In genomic region chr22:40361100-40361499, GRCh38 we compare ENCODE assay signal across 21 cellular contexts. TPM values are rescaled to one million over a fixed set of nuclear protein-coding genes. Genes with fewer than 3 reads are reported as not detected.
DNase-seq lines count a peak whose midpoint lies in the region; ATAC-seq lines count a peak whose summit lies in the region.
"Had no signal": no experiment of that assay in that cellular context is flagged by ENCODE, and none has a peak within 500 bp of the region (broad histone marks: within the 10 kb centered on the region; RNA-seq: fewer than 3 reads in every experiment).

No MANE protein-coding gene starts in this region.

- H3K4ac ChIP-seq in trophoblast cell (ENCODE audit: low read depth, low read length): no peak overlapping the region

- no peak for ATAC-seq in stimulated activated naive CD8-positive, alpha-beta T cell treated with anti-CD3 and anti-CD28 coated beads, Interleukin-15, amount 100 ng/mL, for 72 hours
- no peak for ATAC-seq in stimulated activated naive CD8-positive, alpha-beta T cell treated with anti-CD3 and anti-CD28 coated beads, Interleukin-15, Interleukin-2, amounts not matched to agents 100 U/mL and 50 U/mL, for 24 hours
- ATAC-seq: CD8-positive, alpha-beta T cell had no signal

- peaks cover 7% of the 10 kb centered on the region for H3K4me1 Mint-ChIP-seq in activated T-cell treated with anti-CD3 and anti-CD28 coated beads, Interleukin-2, amount 50 U/mL, for 24 hours (ENCODE audit: low read depth)
- H3K4me1 Mint-ChIP-seq in stimulated activated naive CD8-positive, alpha-beta T cell treated with anti-CD3 and anti-CD28 coated beads, Interleukin-15, amount 100 ng/mL, for 72 hours: peaks cover 5% of the 10 kb centered on the region
- H3K4me1 Mint-ChIP-seq: B cell had no signal

- no peak overlapping the region for H3K18ac ChIP-seq in trophoblast cell (ENCODE audit: low read length)

- no peaks in the 10 kb centered on the region for H3K9me3 Mint-ChIP-seq in activated T-cell treated with anti-CD3 and anti-CD28 coated beads, Interleukin-2, amount 50 U/mL, for 24 hours
- H3K9me3 Mint-ChIP-seq in stimulated activated naive CD8-positive, alpha-beta T cell treated with anti-CD3 and anti-CD28 coated beads, Interleukin-15, amount 100 ng/mL, for 72 hours: no peaks in the 10 kb centered on the region
- H3K9me3 Mint-ChIP-seq: CD4-positive, CD25-positive, alpha-beta regulatory T cell; CD8-positive, alpha-beta T cell; HFFc6 had no signal

- no peak overlapping the region for H3K23ac ChIP-seq in trophoblast cell (ENCODE audit: low read length)

- H2BK120ac ChIP-seq in trophoblast cell (ENCODE audit: insufficient read depth, low read length, poor library complexity): no peak overlapping the region

- H3K9ac ChIP-seq in trophoblast cell (ENCODE audit: low read length): peak overlapping the region; percentile 0
- H3K9ac ChIP-seq: BLaER1 had no signal

- no peak overlapping the region for H3K4me2 ChIP-seq in trophoblast cell (ENCODE audit: low read length)
- H3K4me2 ChIP-seq: BLaER1 had no signal

- no peak overlapping the region for H4K91ac ChIP-seq in trophoblast cell (ENCODE audit: low read depth, low read length)

- WGBS in trophoblast cell (ENCODE audit: extremely low coverage, insufficient coverage, insufficient read length): no CpG with 5 or more reads among the region's 5 CpGs

- H2BK5ac ChIP-seq in trophoblast cell (ENCODE audit: low read depth, low read length, poor library complexity): no peak overlapping the region

- H3K9me3 ChIP-seq in trophoblast cell (ENCODE audit: insufficient read depth, low read depth, low read length): peaks cover 2% of the 10 kb centered on the region
- H3K9me3 ChIP-seq: BLaER1, Caco-2, HAP-1 had no signal

- H3K14ac ChIP-seq in trophoblast cell (ENCODE audit: low read length): no peak overlapping the region

- peak overlapping the region; percentile 39 for H3K4me3 ChIP-seq in trophoblast cell (ENCODE audit: low read depth, low read length)
- H3K4me3 ChIP-seq: BLaER1, HAP-1 had no signal

- H4K8ac ChIP-seq in trophoblast cell (ENCODE audit: low read depth, low read length): no peak overlapping the region

- H2AFZ ChIP-seq in trophoblast cell (ENCODE audit: insufficient read depth, low read length, poor library complexity): no peak overlapping the region

- H3K4me1 ChIP-seq in trophoblast cell (ENCODE audit: control insufficient read depth in 1 of 2, insufficient read depth in 2 of 2, low read length in 2 of 2): no peaks in the 10 kb centered on the region
- H3K4me1 ChIP-seq: BLaER1, Caco-2, HAP-1 had no signal

- no peaks in the 10 kb centered on the region for H3K79me2 ChIP-seq in trophoblast cell (ENCODE audit: control insufficient read depth, insufficient read depth, low read length, poor library complexity)

- no peaks in the 10 kb centered on the region for H3K27me3 ChIP-seq in trophoblast cell (ENCODE audit: insufficient read depth, low read length)
- H3K27me3 ChIP-seq: BLaER1 had no signal

- no peak overlapping the region for H3K27ac ChIP-seq in trophoblast cell (ENCODE audit: low read depth, low read length)
- H3K27ac ChIP-seq: 22Rv1, BLaER1, C4-2B had no signal

- H4K12ac ChIP-seq in trophoblast cell (ENCODE audit: low read depth, low read length): no peak overlapping the region

- H3K27me3 Mint-ChIP-seq in activated T-cell treated with anti-CD3 and anti-CD28 coated beads, Interleukin-2, amount 50 U/mL, for 24 hours: no peaks in the 10 kb centered on the region
- H3K27me3 Mint-ChIP-seq in stimulated activated naive CD8-positive, alpha-beta T cell treated with anti-CD3 and anti-CD28 coated beads, Interleukin-15, amount 100 ng/mL, for 72 hours: no peaks in the 10 kb centered on the region
- H3K27me3 Mint-ChIP-seq: B cell; CD4-positive, CD25-positive, alpha-beta regulatory T cell had no signal

- DNase-seq in activated T-cell treated with anti-CD3 and anti-CD28 coated beads, Interleukin-2, amount 50 U/mL, for 24 hours: no peak
- no peak for DNase-seq in activated T-cell treated with anti-CD3 and anti-CD28 coated beads, Interleukin-2, amount 50 U/mL, for 1 hour
- no peak for DNase-seq in stimulated activated naive CD8-positive, alpha-beta T cell treated with anti-CD3 and anti-CD28 coated beads, Interleukin-15, amount 100 ng/mL, for 72 hours
- DNase-seq in stimulated activated naive CD8-positive, alpha-beta T cell treated with anti-CD3 and anti-CD28 coated beads, Interleukin-15, Interleukin-2, amounts not matched to agents 100 U/mL and 50 U/mL, for 24 hours: no peak
- DNase-seq in trophoblast cell (no peak), GDM1 (lab: John Stamatoyannopoulos, UW) (no peak), activated gamma-delta T cell (lab: John Stamatoyannopoulos, UW) (no peak)
- no peak for DNase-seq in activated CD4-positive, alpha-beta T cell treated with anti-CD3 and anti-CD28 coated beads for 48 hours
- DNase-seq: Caco-2; CD4-positive, CD25-positive, alpha-beta regulatory T cell; CD8-positive, alpha-beta T cell; DMS153; EL; GF-D8; GOT3; HFFc6 had no signal

- no peak overlapping the region for H2BK12ac ChIP-seq in trophoblast cell (ENCODE audit: low read length)

- no peak overlapping the region for H2AK5ac ChIP-seq in trophoblast cell (ENCODE audit: low read length)

- peak overlapping the region; percentile 16 for H3K27ac Mint-ChIP-seq in activated T-cell treated with anti-CD3 and anti-CD28 coated beads, Interleukin-2, amount 50 U/mL, for 24 hours
- peak overlapping the region; percentile 54 to 57 for H3K27ac Mint-ChIP-seq in stimulated activated naive CD8-positive, alpha-beta T cell treated with anti-CD3 and anti-CD28 coated beads, Interleukin-15, amount 100 ng/mL, for 72 hours
- H3K27ac Mint-ChIP-seq: B cell; CD8-positive, alpha-beta T cell had no signal

- peaks cover 38 to 69% of the 10 kb centered on the region in 2 experiments for H3K36me3 ChIP-seq in trophoblast cell (ENCODE audit: control insufficient read depth in 1 of 2, insufficient read depth in 2 of 2, low read length in 2 of 2)

- no peak overlapping the region for H3K4me3 Mint-ChIP-seq in activated T-cell treated with anti-CD3 and anti-CD28 coated beads, Interleukin-2, amount 50 U/mL, for 24 hours
- H3K4me3 Mint-ChIP-seq in stimulated activated naive CD8-positive, alpha-beta T cell treated with anti-CD3 and anti-CD28 coated beads, Interleukin-15, amount 100 ng/mL, for 72 hours: no peak overlapping the region
- H3K4me3 Mint-ChIP-seq: B cell; CD4-positive, CD25-positive, alpha-beta regulatory T cell; CD8-positive, alpha-beta T cell; HFFc6 had no signal

- peaks cover 100% of the 10 kb centered on the region for H3K36me3 Mint-ChIP-seq in activated T-cell treated with anti-CD3 and anti-CD28 coated beads, Interleukin-2, amount 50 U/mL, for 24 hours (ENCODE audit: low read depth)

- H3K79me1 ChIP-seq in trophoblast cell (ENCODE audit: low read length): no peaks in the 10 kb centered on the region

RNA-seq across cellular contexts. Expression of gene SGSM3, which starts 9.3 kb away (rescaled TPM):
- 49.6 and 51.5 TPM in 2 replicates for polyA plus RNA-seq in trophoblast cell (2013)

RNA-seq across cellular contexts. Expression of gene ADSL, which starts 14.8 kb away (rescaled TPM):
- 46.5 and 47.6 TPM in 2 replicates for polyA plus RNA-seq in trophoblast cell (2013)
